ENCODE assay signal across 9 cellular contexts in the genomic region with DNA sequence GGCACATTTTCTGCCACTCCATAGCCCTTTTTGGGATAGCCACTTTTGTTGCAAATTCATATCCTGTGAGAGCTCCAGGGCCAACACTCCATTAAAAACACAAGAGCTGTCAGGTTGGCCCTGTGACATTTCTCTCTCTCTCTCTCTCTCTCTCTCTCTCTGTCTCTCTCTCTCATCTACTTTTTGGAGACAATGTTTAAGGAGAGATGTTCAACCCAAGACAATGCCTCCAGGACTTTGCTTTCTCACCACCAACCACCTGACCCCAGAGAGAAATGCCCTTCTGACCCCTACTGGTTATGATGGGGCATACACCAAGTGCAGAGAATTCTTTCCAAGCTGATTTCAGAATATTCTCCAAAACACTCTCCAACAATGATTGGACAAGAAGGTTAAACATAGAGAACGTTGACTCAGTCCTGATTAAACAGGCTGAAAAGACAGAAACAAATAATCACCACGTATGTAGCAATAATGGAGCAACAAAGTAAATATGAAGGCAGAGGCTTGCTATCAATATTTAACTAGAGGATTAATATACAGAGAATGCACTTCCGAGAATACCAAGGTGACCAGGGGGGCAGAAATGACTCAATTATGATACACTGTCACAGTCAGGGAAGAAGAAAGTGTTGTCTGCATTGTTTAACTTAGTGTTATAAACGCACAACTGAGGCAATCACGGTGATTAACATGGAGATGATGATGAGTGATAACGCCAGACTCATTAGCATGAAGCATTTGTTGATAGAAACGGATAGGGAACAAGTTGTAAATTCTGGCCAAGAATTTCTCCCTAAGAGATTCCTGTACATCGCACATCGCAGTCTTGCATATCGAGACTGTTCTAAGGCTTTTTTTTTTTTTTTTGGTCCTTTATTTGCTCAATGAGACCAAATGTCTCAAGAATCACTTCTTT.
DNase-seq lines count a peak whose midpoint lies in the region; ATAC-seq and TF ChIP-seq lines count a peak whose summit lies in the region.
"Had no signal": no experiment of that assay in that cellular context is flagged by ENCODE, and none has a peak within 500 bp of the region (broad histone marks: within the 10 kb centered on the region; RNA-seq: fewer than 3 reads in every experiment).

No MANE protein-coding gene starts in this region.

- H3K27ac ChIP-seq in uterus = no peak overlapping the region
- H3K27ac ChIP-seq: neutrophil had no signal

- DNase-seq in AG08395 (ENCODE audit: low spot score) (peak; percentile 58), GM12865 (ENCODE audit: low read depth) (peak; percentile 42), NB4 (ENCODE audit: low read depth) (peak; percentile 23), adipocyte (ENCODE audit: low read depth) (peak; percentile 49), kidney glomerular epithelial cell (lab: John Stamatoyannopoulos, UW) (peak; percentile 95), uterus (no peak), NCI-H2107 (lab: John Stamatoyannopoulos, UW) (no peak)

- H3K27me3 ChIP-seq in adipocyte (replicated peaks; ENCODE audit: control insufficient read depth, insufficient read depth, low read length) (no peaks in the 10 kb centered on the region), uterus (no peaks in the 10 kb centered on the region)
- H3K27me3 ChIP-seq: neutrophil had no signal

- no peaks in the 10 kb centered on the region for H3K9me3 ChIP-seq in adipocyte (ENCODE audit: control insufficient read depth, low read length)
- H3K9me3 ChIP-seq in uterus = no peaks in the 10 kb centered on the region
- H3K9me3 ChIP-seq: neutrophil had no signal

- TF ChIP-seq POLR2A in NB4 (IDR thresholded peaks at IDR 0.05; ENCODE audit: extremely low read depth, insufficient read length) (no peak), uterus (IDR thresholded peaks at IDR 0.05) (no peak)

- intact Hi-C loops in uterus (cut with DNase I; ENCODE audit: low total_unique reads) = no loop called here

- H3K4me3 ChIP-seq in GM12865 (ENCODE audit: low read depth, low read length) (no peak overlapping the region), NB4 (ENCODE audit: low read depth, low read length) (no peak overlapping the region), adipocyte (ENCODE audit: low read length) (no peak overlapping the region), uterus (no peak overlapping the region)

- H3K4me1 ChIP-seq in adipocyte (ENCODE audit: control insufficient read depth, insufficient read depth, low read length) = peaks cover 34% of the 10 kb centered on the region
- H3K4me1 ChIP-seq in uterus = no peaks in the 10 kb centered on the region

- H3K36me3 ChIP-seq in adipocyte (ENCODE audit: control insufficient read depth, insufficient read depth, low read length, severe bottlenecking) (no peaks in the 10 kb centered on the region), uterus (no peaks in the 10 kb centered on the region)
- H3K36me3 ChIP-seq: neutrophil had no signal

- peak; percentile 85 for ATAC-seq in HG02642 (IDR thresholded peaks at IDR 0.05; ENCODE audit: poor library complexity, unreplicated experiment)

- TF ChIP-seq CTCF in GM12865 (IDR thresholded peaks at IDR 0.05; ENCODE audit: insufficient read depth, low read depth, low read length, missing control alignments) (peak; percentile 60), NB4 (IDR thresholded peaks at IDR 0.05; ENCODE audit: low read depth, low read length) (peak; percentile 26), uterus (IDR thresholded peaks at IDR 0.05) (no peak)

- H3K9ac ChIP-seq in adipocyte (ENCODE audit: low read length) = no peak overlapping the region

Comparison
In these comparisons a context has a peak if more than half of its experiments do, and no peak if none do; other contexts are left out.
1. DNase-seq: peak in AG08395 (single experiment), GM12865 (single experiment), NB4 (single experiment), adipocyte (single experiment) and kidney glomerular epithelial cell (single experiment); none in uterus (0 of 2) and NCI-H2107 (single experiment).
2. CTCF ChIP-seq: peak in GM12865 (single experiment) and NB4 (single experiment); none in uterus (0 of 4).